ENCODE assay signal across 8 cellular contexts in the genomic region with DNA sequence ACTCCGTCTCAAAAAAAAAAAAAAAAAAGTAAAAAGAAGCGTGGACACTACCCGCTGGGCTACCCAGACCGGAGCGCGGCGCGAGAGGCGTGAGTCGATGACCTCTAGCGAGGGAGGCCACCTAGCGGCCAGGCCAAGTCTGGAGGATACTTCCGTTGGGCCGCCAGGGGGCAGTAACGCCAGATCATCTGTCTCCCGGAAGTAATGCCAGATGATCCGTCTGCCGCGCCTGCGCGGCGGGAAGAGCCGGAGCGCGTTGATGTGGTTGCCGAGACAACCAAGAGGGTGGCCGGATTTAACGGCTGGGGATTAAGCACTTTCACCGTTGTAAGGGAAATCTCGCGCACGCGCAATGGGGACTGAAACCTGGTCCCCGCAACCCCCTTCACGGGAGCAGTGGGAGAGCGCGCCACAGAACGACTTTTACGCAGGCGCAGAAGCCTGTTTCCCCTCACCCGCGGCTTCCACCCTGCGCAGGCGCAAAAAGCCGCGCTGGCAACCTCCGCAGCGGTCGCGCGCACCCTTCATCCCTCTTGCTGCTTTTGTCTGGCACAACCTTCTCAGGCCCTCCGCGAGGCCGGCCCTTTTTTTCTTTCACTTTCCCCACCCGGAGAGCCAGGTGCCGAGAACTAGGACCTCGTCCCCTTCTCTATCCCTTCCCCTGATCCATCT. TPM values are rescaled to one million over a fixed set of nuclear protein-coding genes. Genes with fewer than 3 reads are reported as not detected.
DNase-seq lines count a peak whose midpoint lies in the region; ATAC-seq and TF ChIP-seq lines count a peak whose summit lies in the region.

No MANE protein-coding gene starts in this region.

- peak; percentile 98 to 100 (median 99) for TF ChIP-seq CTCF in vagina (IDR thresholded peaks at IDR 0.05)

- H3K9me3 ChIP-seq in right cardiac atrium (ENCODE audit: control insufficient read depth, low read length) (no peaks in the 10 kb centered on the region), vagina (no peaks in the 10 kb centered on the region)

- H3K27me3 ChIP-seq in right cardiac atrium (ENCODE audit: control insufficient read depth, insufficient read depth) (no peaks in the 10 kb centered on the region), vagina (no peaks in the 10 kb centered on the region)

- DNase-seq in NCI-H187 (lab: John Stamatoyannopoulos, UW) (peak; percentile 98 to 99), T-helper 2 cell (peak; percentile 97 to 100 (median 98)), anterior cingulate cortex (lab: John Stamatoyannopoulos, UW) (peak; percentile 86 to 100 (median 97)), right cardiac atrium (peak; percentile 98 to 99 (median 99)), putamen (ENCODE audit: low spot score) (peak; percentile 98), vagina (ENCODE audit: extremely low spot score in 2 of 2) (peak in 1 of 2 donors; percentile 99)

- intact Hi-C loops in right cardiac atrium (cut with DNase I) (no loop called here), vagina (cut with DNase I) (no loop called here)

- ATAC-seq in GM18505 (IDR thresholded peaks at IDR 0.05; ENCODE audit: unreplicated experiment) (peak; percentile 39), HG02970 (IDR thresholded peaks at IDR 0.05; ENCODE audit: low FRiP score, unreplicated experiment) (peak; percentile 40), right cardiac atrium (peak; percentile 72 to 75)

- H3K4me3 ChIP-seq in right cardiac atrium (ENCODE audit: low read length) = peak overlapping the region; percentile 92
- peak overlapping the region; percentile 69 to 96 for H3K4me3 ChIP-seq in vagina

- no peaks in the 10 kb centered on the region for H3K36me3 ChIP-seq in vagina

- H3K27ac ChIP-seq in right cardiac atrium (ENCODE audit: low read length) (peak overlapping the region; percentile 99), vagina (peak overlapping the region; percentile 100)

- peaks cover 14% of the 10 kb centered on the region for H3K4me1 ChIP-seq in right cardiac atrium (ENCODE audit: control insufficient read depth, insufficient read depth, low read length)
- H3K4me1 ChIP-seq in vagina = peaks cover 50% of the 10 kb centered on the region

- TF ChIP-seq POLR2A in GM18505 (IDR thresholded peaks at IDR 0.05; ENCODE audit: borderline replicate concordance, extremely low read depth, insufficient read depth, insufficient read length) (peak; percentile 89), vagina (IDR thresholded peaks at IDR 0.05) (peak in 1 of 2 donors; percentile 81)

- under 1% methylated on average over 57 of the region's 57 CpGs for WGBS in right cardiac atrium

RNA-seq across cellular contexts. Expression of gene U2AF2, which starts 1.0 kb away (rescaled TPM):
- 100 to 1,000 TPM in 1 of 4 donors, 10 to 100 TPM in 3; 87.5 to 101 (median 90.4) TPM for total RNA-seq in right cardiac atrium
- polyA plus RNA-seq in right cardiac atrium = 76.0 TPM
- total RNA-seq in vagina = 145 TPM

RNA-seq across cellular contexts. Expression of gene CCDC106, which starts 5.8 kb away (rescaled TPM):
- total RNA-seq in right cardiac atrium (10 to 100 TPM; 23.6 to 26.6 (median 24.3) TPM), vagina (8.3 TPM)
- polyA plus RNA-seq in right cardiac atrium = 30.4 TPM

RNA-seq across cellular contexts. Expression of gene ZNF581, which starts 10.3 kb away (rescaled TPM):
- total RNA-seq in right cardiac atrium = 10 to 100 TPM in 1 of 4 donors, 1 to 10 TPM in 3; 7.7 to 12.5 (median 9.3) TPM
- polyA plus RNA-seq in right cardiac atrium = 6.3 TPM
- total RNA-seq in vagina = 15.5 TPM

RNA-seq across cellular contexts. Expression of gene ZNF580, which starts 13.0 kb away (rescaled TPM):
- total RNA-seq in right cardiac atrium (10 to 100 TPM; 23.7 to 32.0 (median 28.9) TPM), vagina (30.9 TPM)
- polyA plus RNA-seq in right cardiac atrium = 18.7 TPM

RNA-seq across cellular contexts. Expression of gene EPN1, which starts 21.2 kb away (rescaled TPM):
- total RNA-seq in right cardiac atrium (100 to 1,000 TPM; 175 to 232 (median 208) TPM), vagina (43.7 TPM)
- polyA plus RNA-seq in right cardiac atrium = 187 TPM
